ENCODE assay signal across 3 cellular contexts in the genomic region with DNA sequence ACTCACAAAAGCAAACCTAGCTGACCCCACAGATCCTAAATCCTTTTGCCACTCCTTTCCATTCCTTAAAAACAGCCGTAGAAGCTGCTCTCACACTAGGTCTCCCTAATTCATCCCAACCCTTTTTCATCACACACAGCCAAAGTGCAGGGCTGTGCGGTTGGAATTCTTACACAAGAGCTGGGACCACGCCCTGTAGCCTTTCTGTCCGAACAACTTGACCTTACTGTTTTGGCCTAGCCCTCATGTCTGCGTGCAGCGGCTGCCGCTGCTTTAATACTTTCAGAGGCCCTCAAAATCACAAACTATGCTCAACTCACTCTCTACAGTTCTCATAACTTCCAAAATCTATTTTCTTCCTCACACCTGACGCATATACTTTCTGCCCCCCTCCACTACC. TPM values are rescaled to one million over a fixed set of nuclear protein-coding genes. Genes with fewer than 3 reads are reported as not detected.
"Had no signal": no experiment of that assay in that cellular context is flagged by ENCODE, and none has a peak within 500 bp of the region (broad histone marks: within the 10 kb centered on the region; RNA-seq: fewer than 3 reads in every experiment).

No MANE protein-coding gene starts in this region.

RNA-seq across cellular contexts. Expression of a gene that starts 3.8 kb away (rescaled TPM):
- total RNA-seq: PC-9, SJCRH30 had no signal

RNA-seq across cellular contexts. Expression of a gene that starts 58.7 kb away (rescaled TPM):
- total RNA-seq: OCI-LY7, PC-9 had no signal
